10 cellular contexts compared by ENCODE assay signal in genomic region chr13:77492982-77493381, GRCh38. TPM values are rescaled to one million over a fixed set of nuclear protein-coding genes. Genes with fewer than 3 reads are reported as not detected.
DNase-seq lines count a peak whose midpoint lies in the region; ATAC-seq, FAIRE-seq and TF ChIP-seq lines count a peak whose summit lies in the region.
"Had no signal": no experiment of that assay in that cellular context is flagged by ENCODE, and none has a peak within 500 bp of the region (broad histone marks: within the 10 kb centered on the region; RNA-seq: fewer than 3 reads in every experiment).

No MANE protein-coding gene starts in this region.

- H3K36me3 Mint-ChIP-seq in activated CD8-positive, alpha-beta T cell treated with anti-CD3 and anti-CD28 coated beads for 36 hours (ENCODE audit: low read depth): no peaks in the 10 kb centered on the region

- H3K79me2 ChIP-seq in HepG2 (ENCODE audit: insufficient read depth, low read length): no peaks in the 10 kb centered on the region

- in situ Hi-C loops in HepG2 (cut with HindIII; ENCODE audit: extremely low pct_ligation_motif_present, low pct_unique_long_range_greater_than_20kb): no loop called here

- ATAC-seq in GM21423 (IDR thresholded peaks at IDR 0.05; ENCODE audit: unreplicated experiment) (peak; percentile 72), HepG2 (peak; percentile 67), GM21786 (IDR thresholded peaks at IDR 0.05; ENCODE audit: unreplicated experiment) (no peak)
- ATAC-seq in activated CD8-positive, alpha-beta T cell treated with anti-CD3 and anti-CD28 coated beads for 36 hours: peak; percentile 45

- H3K4me1 ChIP-seq in HepG2 (ENCODE audit: insufficient read depth, low read length): no peaks in the 10 kb centered on the region
- H3K4me1 ChIP-seq: SJCRH30 had no signal

- no peaks in the 10 kb centered on the region for H4K20me1 ChIP-seq in HepG2 (ENCODE audit: insufficient read depth, low read length)

- CTCF ChIA-PET in activated CD8-positive, alpha-beta T cell treated with anti-CD3 and anti-CD28 coated beads for 36 hours (lab: Charles Lee): interaction anchor here (0.5 to 2.3 kb wide), 15 partner anchors 9 to 260 kb away, joined by 3 to 18 read pairs (median 3); no protein-coding TSS in a partner anchor
- CTCF ChIA-PET in HepG2 (lab: Yijun Ruan, JAX; ENCODE audit: low intra/inter-chr PET ratio, low total read pairs): no interaction called here

- no peak overlapping the region for H3K4me2 ChIP-seq in HepG2 (ENCODE audit: low read depth, low read length)

- no peak for TF ChIP-seq POLR2A in HepG2 (IDR thresholded peaks at IDR 0.05; ENCODE audit: insufficient read depth in 1 of 2, low read depth in 2 of 2, low read length in 2 of 2)

- H2AFZ ChIP-seq in HepG2 (ENCODE audit: low read length): no peak overlapping the region

- H3K36me3 ChIP-seq in HepG2 (replicated peaks in 1 of 2; ENCODE audit: control insufficient read depth in 1 of 2, insufficient read depth in 2 of 2, low read length in 2 of 2): no peaks in the 10 kb centered on the region
- H3K36me3 ChIP-seq: SJCRH30 had no signal

- H3K9me3 ChIP-seq in HepG2 (ENCODE audit: low read length): no peaks in the 10 kb centered on the region
- H3K9me3 ChIP-seq: SJCRH30 had no signal

- no peaks in the 10 kb centered on the region for H3K4me1 Mint-ChIP-seq in activated CD8-positive, alpha-beta T cell treated with anti-CD3 and anti-CD28 coated beads for 36 hours (ENCODE audit: low read depth)

- TF ChIP-seq EP300 in HepG2 (IDR thresholded peaks at IDR 0.05; ENCODE audit: low read depth in 2 of 2, low read length in 2 of 2) (no peak), HepG2 (CRISPR knock-in tag; IDR thresholded peaks at IDR 0.05; ENCODE audit: borderline replicate concordance) (no peak)

- intact Hi-C loops in activated CD8-positive, alpha-beta T cell treated with anti-CD3 and anti-CD28 coated beads for 36 hours (cut with micrococcal nuclease): loop anchor here (5.0 kb wide), 1 partner anchor 74 kb away; no protein-coding TSS in a partner anchor
- intact Hi-C loops in HepG2 (cut with micrococcal nuclease; ENCODE audit: unreplicated experiment): no loop called here

- H3K27me3 Mint-ChIP-seq in activated CD8-positive, alpha-beta T cell treated with anti-CD3 and anti-CD28 coated beads for 36 hours: no peaks in the 10 kb centered on the region

- TF ChIP-seq CTCF in activated CD8-positive, alpha-beta T cell treated with anti-CD3 and anti-CD28 coated beads for 36 hours (IDR thresholded peaks at IDR 0.05): peak; percentile 49
- TF ChIP-seq CTCF in HepG2 (CRISPR knock-in tag; IDR thresholded peaks at IDR 0.05): 0 out of 2 replicates have a peak, but pooled peaks have one; percentile 17

- WGBS in HepG2 (ENCODE audit: low lambda C conversion rate): 0% methylated on average over 1 of the region's 1 CpG

- no peak overlapping the region for H3K27ac ChIP-seq in HepG2 (ENCODE audit: extremely low read length, insufficient read depth, low read length)
- H3K27ac ChIP-seq: SJCRH30 had no signal

- BruUV-seq in HepG2 (replicated peaks; lab: Mats Ljungman, UMichigan): no TSS peak

- no peak overlapping the region for H3K27ac Mint-ChIP-seq in activated CD8-positive, alpha-beta T cell treated with anti-CD3 and anti-CD28 coated beads for 36 hours

- POLR2A ChIA-PET in activated CD8-positive, alpha-beta T cell treated with anti-CD3 and anti-CD28 coated beads for 36 hours (lab: Charles Lee): interaction anchor here (0.7 kb wide), 1 partner anchor 17 kb away, joined by 3 read pairs; no protein-coding TSS in a partner anchor
- POLR2A ChIA-PET in HepG2 (lab: Yijun Ruan, JAX): no interaction called here

- H3K9me3 Mint-ChIP-seq in activated CD8-positive, alpha-beta T cell treated with anti-CD3 and anti-CD28 coated beads for 36 hours: no peaks in the 10 kb centered on the region

- FAIRE-seq in HepG2 (lab: Jason Lieb, UNC): no peak

- H3K27me3 ChIP-seq in HepG2 (ENCODE audit: control insufficient read depth in 1 of 2, insufficient read depth in 2 of 2, low read length in 2 of 2): no peaks in the 10 kb centered on the region; a peak in 2 of 5 replicates
- H3K27me3 ChIP-seq: SJCRH30 had no signal

- H3K9ac ChIP-seq in HepG2 (ENCODE audit: insufficient read depth, low read depth, low read length): no peak overlapping the region

- TF ChIP-seq RAD21 in HepG2 (CRISPR knock-in tag; IDR thresholded peaks at IDR 0.05): no peak

- H3K4me3 Mint-ChIP-seq in activated CD8-positive, alpha-beta T cell treated with anti-CD3 and anti-CD28 coated beads for 36 hours: no peak overlapping the region

- DNase-seq in Daoy (ENCODE audit: low read depth) (peak; percentile 21), NAMALWA (ENCODE audit: low spot score) (peak; percentile 67), HepG2 (ENCODE audit: low spot score) (peak; percentile 4), epidermal melanocyte (ENCODE audit: insufficient read length, low spot score) (no peak)
- DNase-seq in activated CD8-positive, alpha-beta T cell treated with anti-CD3 and anti-CD28 coated beads for 36 hours: peak; percentile 28
- DNase-seq in stimulated activated CD4-positive, alpha-beta T cell treated with anti-CD3 and anti-CD28 coated beads, Interleukin-1b, Interleukin-23, amount 100 ng/mL, for 48 hours: no peak

- no peak overlapping the region for H3K4me3 ChIP-seq in HepG2 (replicated peaks in 1 of 3; ENCODE audit: insufficient read depth in 1 of 3, low read depth in 2 of 3, low read length in 3 of 3)
- H3K4me3 ChIP-seq: SJCRH30 had no signal

TF ChIP-seq in HepG2, 621 proteins besides CTCF, POLR2A, EP300 and RAD21:
- no peak for TF ChIP-seq REL (CRISPR knock-in tag; conservative IDR thresholded peaks at IDR 0.05)
- TF ChIP-seq ZNF138 (CRISPR knock-in tag; IDR thresholded peaks at IDR 0.05; ENCODE audit: low read depth): no peak
- TF ChIP-seq CENPX (CRISPR knock-in tag; IDR thresholded peaks at IDR 0.05): no peak
- TF ChIP-seq SMARCE1 (IDR thresholded peaks at IDR 0.05; ENCODE audit: borderline replicate concordance): no peak
- no peak for TF ChIP-seq SALL1 (CRISPR knock-in tag; IDR thresholded peaks at IDR 0.05)
- no peak for TF ChIP-seq ZNF713 (CRISPR knock-in tag; IDR thresholded peaks at IDR 0.05)
- no peak for TF ChIP-seq JARID2 (CRISPR knock-in tag; IDR thresholded peaks at IDR 0.05; ENCODE audit: insufficient replicate concordance)
- TF ChIP-seq ATRX (CRISPR knock-in tag; IDR thresholded peaks at IDR 0.05; ENCODE audit: borderline replicate concordance): no peak
- TF ChIP-seq ZNF30 (CRISPR knock-in tag; IDR thresholded peaks at IDR 0.05): no peak
- TF ChIP-seq THAP11 (CRISPR knock-in tag; IDR thresholded peaks at IDR 0.05): no peak
- TF ChIP-seq HOXD1 (CRISPR knock-in tag; IDR thresholded peaks at IDR 0.05): no peak

RNA-seq across cellular contexts. Expression of gene SCEL, which starts 42.5 kb away (rescaled TPM):
- 0.29 TPM in 1 of 2 replicates, not detected in the other for total RNA-seq in Daoy (2014; rRNA removed; shearing (Covaris generic))
- total RNA-seq in activated CD8-positive, alpha-beta T cell treated with anti-CD3 and anti-CD28 coated beads for 36 hours: not detected
- not detected in 2 replicates for total RNA-seq in HepG2 (2016; rRNA removed; fragmentation: Illumina TruSeq; extraction: Trizol)
- total RNA-seq in HepG2 (2016; cell fraction: cytosol; rRNA removed; fragmentation: Illumina TruSeq; extraction: Trizol; ENCODE audit: low read depth): not detected in 2 replicates
- total RNA-seq in HepG2 (2016; cell fraction: insoluble cytoplasmic fraction; rRNA removed; fragmentation: Illumina TruSeq; extraction: Trizol): not detected in 2 replicates
- not detected in 2 replicates for total RNA-seq in HepG2 (2016; cell fraction: membrane; rRNA removed; fragmentation: Illumina TruSeq; extraction: Trizol)
- not detected in 2 replicates for total RNA-seq in HepG2 (2016; cell fraction: nucleus; rRNA removed; fragmentation: Illumina TruSeq; extraction: Trizol)
- polyA plus RNA-seq in HepG2 (2011; rRNA removed): not detected in 2 replicates
- not detected in 2 replicates for polyA plus RNA-seq in HepG2 (2011; cell fraction: cytosol; rRNA removed)
- polyA plus RNA-seq in HepG2 (2011; cell fraction: nucleus; rRNA removed): 0.07 TPM in 1 of 2 replicates, not detected in the other
- not detected in 2 replicates for polyA plus RNA-seq in HepG2 (2012)
- not detected in 2 replicates for polyA plus RNA-seq in HepG2 (2016; cell fraction: cytosol; fragmentation: Illumina TruSeq; extraction: Trizol; ENCODE audit: low read depth)
- not detected in 2 replicates for polyA plus RNA-seq in HepG2 (2016; cell fraction: insoluble cytoplasmic fraction; fragmentation: Illumina TruSeq; extraction: Trizol; ENCODE audit: low read depth)
- polyA plus RNA-seq in HepG2 (2016; cell fraction: membrane; fragmentation: Illumina TruSeq; extraction: Trizol; ENCODE audit: low read depth): not detected in 2 replicates
- polyA plus RNA-seq in HepG2 (2016; cell fraction: nucleus; fragmentation: Illumina TruSeq; extraction: Trizol; ENCODE audit: insufficient read depth, low read depth): not detected in 2 replicates
- polyA minus RNA-seq in HepG2 (2011; rRNA and poly(A)+ RNA removed; ENCODE audit: low replicate concordance): not detected in 2 replicates
- polyA minus RNA-seq in HepG2 (2011; cell fraction: cytosol; rRNA and poly(A)+ RNA removed): not detected in 2 replicates
- polyA minus RNA-seq in HepG2 (2011; cell fraction: nucleus; rRNA and poly(A)+ RNA removed): not detected in 2 replicates
- total RNA-seq: mononuclear cell, SJCRH30 had no signal

Comparison
In these comparisons a context has a peak if more than half of its experiments do, and no peak if none do; other contexts are left out.
1. DNase-seq: peak in Daoy (single experiment), NAMALWA (single experiment), activated CD8-positive, alpha-beta T cell treated with anti-CD3 and anti-CD28 coated beads for 36 hours (single experiment) and HepG2 (single experiment); none in stimulated activated CD4-positive, alpha-beta T cell treated with anti-CD3 and anti-CD28 coated beads, Interleukin-1b, Interleukin-23, amount 100 ng/mL, for 48 hours (single experiment) and epidermal melanocyte (single experiment).